ENCODE assay signal across 14 cellular contexts in the genomic region with DNA sequence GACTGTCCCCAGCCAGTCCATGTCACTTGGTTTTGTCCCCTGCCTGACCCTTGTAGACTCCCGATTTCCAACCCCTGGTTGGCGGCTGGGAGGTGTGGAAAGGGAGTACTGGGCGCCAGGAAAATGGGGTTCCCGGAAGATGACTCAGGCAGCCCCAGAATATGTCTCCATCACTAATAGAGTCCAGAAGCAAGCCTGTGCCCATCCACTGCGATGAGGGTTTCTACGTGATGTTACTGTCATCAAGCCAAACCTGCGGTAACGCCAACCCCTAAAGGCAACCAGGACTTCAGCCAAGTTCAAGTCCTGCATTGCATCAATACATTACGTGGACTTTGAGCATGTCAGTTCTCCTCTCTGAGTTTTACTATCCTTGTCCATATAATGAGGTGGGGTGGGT.
DNase-seq lines count a peak whose midpoint lies in the region; ATAC-seq and TF ChIP-seq lines count a peak whose summit lies in the region.
"Had no signal": no experiment of that assay in that cellular context is flagged by ENCODE, and none has a peak within 500 bp of the region (broad histone marks: within the 10 kb centered on the region; RNA-seq: fewer than 3 reads in every experiment).

No MANE protein-coding gene starts in this region.

- H3K9me3 ChIP-seq in RWPE2 (ENCODE audit: severe bottlenecking), result no peaks in the 10 kb centered on the region
- H3K9me3 ChIP-seq in uterus, result no peaks in the 10 kb centered on the region
- H3K9me3 ChIP-seq: MG63 had no signal

- no peak overlapping the region for H3K4me3 ChIP-seq in RWPE2 (ENCODE audit: severe bottlenecking)
- no peak overlapping the region for H3K4me3 ChIP-seq in uterus
- H3K4me3 ChIP-seq: MG63 had no signal

- TF ChIP-seq POLR2A in uterus (IDR thresholded peaks at IDR 0.05), result no peak

- H3K4me3 Mint-ChIP-seq in activated naive CD4-positive, alpha-beta T cell treated with anti-CD3 and anti-CD28 coated beads for 36 hours, result no peak overlapping the region
- peak overlapping the region; percentile 63 for H3K4me3 Mint-ChIP-seq in stimulated activated effector memory CD8-positive, alpha-beta T cell treated with anti-CD3 and anti-CD28 coated beads, Interleukin-12 subunit alpha, Interleukin-12 subunit beta, amount 100 ng/mL, for 72 hours

- CTCF ChIA-PET in activated naive CD4-positive, alpha-beta T cell treated with anti-CD3 and anti-CD28 coated beads for 36 hours (lab: Charles Lee), result interaction anchor here (0.6 to 3.7 kb wide), 3 partner anchors 11 to 42 kb away, joined by 5 to 24 read pairs (median 10); no protein-coding TSS in a partner anchor

- no peak for DNase-seq in activated naive CD4-positive, alpha-beta T cell treated with anti-CD3 and anti-CD28 coated beads, Interleukin-2, amount 50 U/mL, for 72 hours (ENCODE audit: low spot score in 2 of 2)
- DNase-seq in activated naive CD4-positive, alpha-beta T cell treated with anti-CD3 and anti-CD28 coated beads for 36 hours, result no peak
- peak; percentile 81 for DNase-seq in RWPE2 (ENCODE audit: low spot score)
- peak; percentile 90 for DNase-seq in epithelial cell of prostate (ENCODE audit: low read depth, low spot score)
- no peak for DNase-seq in stimulated activated effector memory CD8-positive, alpha-beta T cell treated with anti-CD3 and anti-CD28 coated beads, Interleukin-12 subunit alpha, Interleukin-12 subunit beta, amount 100 ng/mL, for 72 hours (ENCODE audit: low spot score in 2 of 2)
- DNase-seq in superior temporal gyrus (ENCODE audit: extremely low spot score), result no peak
- DNase-seq in uterus, result no peak
- DNase-seq: MG63; NCI-H1694 treated with DMSO at 0.1 percent for 48 hours; occipital lobe; SHP77; stimulated activated CD4-positive, alpha-beta T cell treated with anti-CD3 and anti-CD28 coated beads, Interleukin-2, amount 100 ng/mL, for 24 hours had no signal

- peaks cover 24% of the 10 kb centered on the region for H3K4me1 ChIP-seq in RWPE2 (ENCODE audit: insufficient read depth, poor library complexity, severe bottlenecking)
- H3K4me1 ChIP-seq in uterus, result no peaks in the 10 kb centered on the region

- ATAC-seq in activated naive CD4-positive, alpha-beta T cell treated with anti-CD3 and anti-CD28 coated beads, Interleukin-2, amount 50 U/mL, for 72 hours, result no peak
- ATAC-seq in RWPE2 (ENCODE audit: low read depth), result peak; percentile 76
- ATAC-seq in stimulated activated effector memory CD8-positive, alpha-beta T cell treated with anti-CD3 and anti-CD28 coated beads, Interleukin-12 subunit alpha, Interleukin-12 subunit beta, amount 100 ng/mL, for 72 hours, result no peak
- ATAC-seq in GM21825 (IDR thresholded peaks at IDR 0.05; ENCODE audit: unreplicated experiment), result no peak
- ATAC-seq: sciatic nerve had no signal

- intact Hi-C loops in activated naive CD4-positive, alpha-beta T cell treated with anti-CD3 and anti-CD28 coated beads for 36 hours (cut with micrococcal nuclease), result no loop called here
- intact Hi-C loops in uterus (cut with DNase I; ENCODE audit: low total_unique reads), result no loop called here

- peaks cover 45% of the 10 kb centered on the region for H3K4me1 Mint-ChIP-seq in activated naive CD4-positive, alpha-beta T cell treated with anti-CD3 and anti-CD28 coated beads for 36 hours (ENCODE audit: low read depth)
- peaks cover 64% of the 10 kb centered on the region for H3K4me1 Mint-ChIP-seq in stimulated activated effector memory CD8-positive, alpha-beta T cell treated with anti-CD3 and anti-CD28 coated beads, Interleukin-12 subunit alpha, Interleukin-12 subunit beta, amount 100 ng/mL, for 72 hours

- no peak for TF ChIP-seq CTCF in RWPE2 (IDR thresholded peaks at IDR 0.05; ENCODE audit: poor library complexity, severe bottlenecking)
- TF ChIP-seq CTCF in uterus (IDR thresholded peaks at IDR 0.05), result no peak

- peak overlapping the region; percentile 45 for H3K27ac ChIP-seq in RWPE2 (ENCODE audit: poor library complexity, severe bottlenecking)
- peak overlapping the region; percentile 49 for H3K27ac ChIP-seq in epithelial cell of prostate
- H3K27ac ChIP-seq in uterus, result no peak overlapping the region

- peaks cover 0 to 7% of the 10 kb centered on the region in 2 donors for H3K9me3 Mint-ChIP-seq in activated naive CD4-positive, alpha-beta T cell treated with anti-CD3 and anti-CD28 coated beads, Interleukin-2, amount 50 U/mL, for 72 hours
- H3K9me3 Mint-ChIP-seq in activated naive CD4-positive, alpha-beta T cell treated with anti-CD3 and anti-CD28 coated beads for 36 hours, result no peaks in the 10 kb centered on the region
- peaks cover 4% of the 10 kb centered on the region for H3K9me3 Mint-ChIP-seq in stimulated activated effector memory CD8-positive, alpha-beta T cell treated with anti-CD3 and anti-CD28 coated beads, Interleukin-12 subunit alpha, Interleukin-12 subunit beta, amount 100 ng/mL, for 72 hours

- H3K27me3 ChIP-seq in RWPE2 (ENCODE audit: insufficient read depth, poor library complexity, severe bottlenecking) (no peaks in the 10 kb centered on the region), uterus (no peaks in the 10 kb centered on the region)
- H3K27me3 ChIP-seq: MG63 had no signal

- H3K36me3 Mint-ChIP-seq in activated naive CD4-positive, alpha-beta T cell treated with anti-CD3 and anti-CD28 coated beads, Interleukin-2, amount 50 U/mL, for 72 hours, result peaks cover 0 to 9% of the 10 kb centered on the region in 2 donors
- no peaks in the 10 kb centered on the region for H3K36me3 Mint-ChIP-seq in activated naive CD4-positive, alpha-beta T cell treated with anti-CD3 and anti-CD28 coated beads for 36 hours (ENCODE audit: low read depth)
- peaks cover 15% of the 10 kb centered on the region for H3K36me3 Mint-ChIP-seq in stimulated activated effector memory CD8-positive, alpha-beta T cell treated with anti-CD3 and anti-CD28 coated beads, Interleukin-12 subunit alpha, Interleukin-12 subunit beta, amount 100 ng/mL, for 72 hours

- H3K27ac Mint-ChIP-seq in activated naive CD4-positive, alpha-beta T cell treated with anti-CD3 and anti-CD28 coated beads, Interleukin-2, amount 50 U/mL, for 72 hours, result peak overlapping the region; percentile 89 to 93
- no peak overlapping the region for H3K27ac Mint-ChIP-seq in activated naive CD4-positive, alpha-beta T cell treated with anti-CD3 and anti-CD28 coated beads for 36 hours
- peak overlapping the region; percentile 92 for H3K27ac Mint-ChIP-seq in stimulated activated effector memory CD8-positive, alpha-beta T cell treated with anti-CD3 and anti-CD28 coated beads, Interleukin-12 subunit alpha, Interleukin-12 subunit beta, amount 100 ng/mL, for 72 hours

- no peaks in the 10 kb centered on the region for H3K27me3 Mint-ChIP-seq in activated naive CD4-positive, alpha-beta T cell treated with anti-CD3 and anti-CD28 coated beads for 36 hours (ENCODE audit: low read depth)

- no peaks in the 10 kb centered on the region for H3K36me3 ChIP-seq in RWPE2 (ENCODE audit: low read depth)
- no peaks in the 10 kb centered on the region for H3K36me3 ChIP-seq in uterus
- H3K36me3 ChIP-seq: MG63 had no signal

Comparison
In these comparisons a context has a peak if more than half of its experiments do, and no peak if none do; other contexts are left out.
1. DNase-seq: peak in RWPE2 (single experiment) and epithelial cell of prostate (single experiment); none in activated naive CD4-positive, alpha-beta T cell treated with anti-CD3 and anti-CD28 coated beads, Interleukin-2, amount 50 U/mL, for 72 hours (0 of 2), activated naive CD4-positive, alpha-beta T cell treated with anti-CD3 and anti-CD28 coated beads for 36 hours (single experiment), stimulated activated effector memory CD8-positive, alpha-beta T cell treated with anti-CD3 and anti-CD28 coated beads, Interleukin-12 subunit alpha, Interleukin-12 subunit beta, amount 100 ng/mL, for 72 hours (0 of 2), superior temporal gyrus (single experiment) and uterus (0 of 2).
2. H3K27ac ChIP-seq: peak in RWPE2 (single experiment) and epithelial cell of prostate (single experiment); none in uterus (0 of 2).